ENCODE assay signal across 8 cellular contexts in genomic region chr6:109454483-109455160, GRCh38. TPM values are rescaled to one million over a fixed set of nuclear protein-coding genes. Genes with fewer than 3 reads are reported as not detected.
DNase-seq lines count a peak whose midpoint lies in the region; ATAC-seq and FAIRE-seq lines count a peak whose summit lies in the region.

No MANE protein-coding gene starts in this region.

- no peaks in the 10 kb centered on the region for H3K9me3 Mint-ChIP-seq in activated naive CD4-positive, alpha-beta T cell treated with anti-CD3 and anti-CD28 coated beads, Interleukin-2, amount 50 U/mL, for 72 hours

- peak; percentile 57 to 67 for DNase-seq in NCI-H524 (lab: John Stamatoyannopoulos, UW)
- DNase-seq in NCI-H524 treated with DMSO at 0.1 percent for 48 hours (lab: John Stamatoyannopoulos, UW), result no peak
- DNase-seq in SK-N-MC (ENCODE audit: low read depth, low spot score), result no peak
- DNase-seq in activated naive CD4-positive, alpha-beta T cell treated with anti-CD3 and anti-CD28 coated beads, Interleukin-2, amount 50 U/mL, for 72 hours (ENCODE audit: low spot score in 2 of 2), result peak; percentile 53 to 82
- peak; percentile 57 for DNase-seq in hepatic stellate cell (ENCODE audit: low spot score)
- DNase-seq in small intestine, result peak; percentile 66
- no peak for DNase-seq in HPDE6-E6E7 (ENCODE audit: extremely low spot score)

- peaks cover 0 to 6% of the 10 kb centered on the region in 2 donors for H3K36me3 Mint-ChIP-seq in activated naive CD4-positive, alpha-beta T cell treated with anti-CD3 and anti-CD28 coated beads, Interleukin-2, amount 50 U/mL, for 72 hours

- H3K27me3 ChIP-seq in small intestine (ENCODE audit: control insufficient read depth in 2 of 2, insufficient read depth in 2 of 2, low read length in 2 of 2), result no peaks in the 10 kb centered on the region

- peak overlapping the region; percentile 63 for H3K9ac ChIP-seq in SK-N-MC (ENCODE audit: insufficient read length)

- peaks cover 5% of the 10 kb centered on the region in 2 donors for H3K4me1 ChIP-seq in small intestine (ENCODE audit: control insufficient read depth in 2 of 2, insufficient read depth in 1 of 2, low read depth in 1 of 2, low read length in 1 of 2)

- H3K36me3 ChIP-seq in SK-N-MC (ENCODE audit: insufficient read depth, low read length) (no peaks in the 10 kb centered on the region), small intestine (ENCODE audit: control insufficient read depth in 2 of 2, insufficient read depth in 2 of 2, low read length in 2 of 2) (peaks cover 0 to 2% of the 10 kb centered on the region in 2 donors)

- H3K27ac Mint-ChIP-seq in activated naive CD4-positive, alpha-beta T cell treated with anti-CD3 and anti-CD28 coated beads, Interleukin-2, amount 50 U/mL, for 72 hours, result peak overlapping the region; percentile 88 to 98

- H3K4me3 ChIP-seq in SK-N-MC (peak overlapping the region; percentile 84), small intestine (ENCODE audit: low read depth in 1 of 2, low read length in 2 of 2) (peak overlapping the region; percentile 80 to 83)

- no peaks in the 10 kb centered on the region for H3K9me3 ChIP-seq in SK-N-MC (ENCODE audit: low read depth, low read length)
- no peaks in the 10 kb centered on the region for H3K9me3 ChIP-seq in small intestine (ENCODE audit: control insufficient read depth, low read depth)

- no peak for FAIRE-seq in small intestine (lab: Jason Lieb, UNC)

- ATAC-seq in HG03135 (IDR thresholded peaks at IDR 0.05; ENCODE audit: unreplicated experiment), result peak; percentile 15
- peak; percentile 30 to 57 for ATAC-seq in activated naive CD4-positive, alpha-beta T cell treated with anti-CD3 and anti-CD28 coated beads, Interleukin-2, amount 50 U/mL, for 72 hours

- 5 to 7% (median 5%) methylated on average over 28 to 30 of the region's 30 CpGs for WGBS in small intestine, 3 donors

- H3K27ac ChIP-seq in SK-N-MC (peak overlapping the region; percentile 57; the same call in 1 of the 2 replicates), small intestine (ENCODE audit: low read depth in 1 of 2, low read length in 1 of 2) (peak overlapping the region; percentile 86 to 90)

RNA-seq across cellular contexts. Expression of gene MICAL1, which starts 0.9 kb away (rescaled TPM):
- total RNA-seq in activated naive CD4-positive, alpha-beta T cell treated with anti-CD3 and anti-CD28 coated beads, Interleukin-2, amount 50 U/mL, for 72 hours, result 10 to 100 TPM; 32.9 to 45.7 TPM
- polyA plus RNA-seq in small intestine, result 100 to 1,000 TPM in 2 of 3 donors, 10 to 100 TPM in 1; 48.0 to 316 (median 202) TPM

RNA-seq across cellular contexts. Expression of gene SMPD2, which starts 14.1 kb away (rescaled TPM):
- total RNA-seq in activated naive CD4-positive, alpha-beta T cell treated with anti-CD3 and anti-CD28 coated beads, Interleukin-2, amount 50 U/mL, for 72 hours, result 1 to 10 TPM; 7.6 to 9.8 TPM
- 10 to 100 TPM; 14.3 to 19.5 (median 17.1) TPM for polyA plus RNA-seq in small intestine

RNA-seq across cellular contexts. Expression of gene PPIL6, which starts 14.2 kb away (rescaled TPM):
- not detected for total RNA-seq in activated naive CD4-positive, alpha-beta T cell treated with anti-CD3 and anti-CD28 coated beads, Interleukin-2, amount 50 U/mL, for 72 hours
- polyA plus RNA-seq in small intestine, result under 1 TPM in 2 of 3 donors, not detected in 1; 0.22 to 0.76 TPM

RNA-seq across cellular contexts. Expression of gene ZBTB24, which starts 28.4 kb away (rescaled TPM):
- total RNA-seq in activated naive CD4-positive, alpha-beta T cell treated with anti-CD3 and anti-CD28 coated beads, Interleukin-2, amount 50 U/mL, for 72 hours, result 10 to 100 TPM; 10.8 to 11.5 TPM
- 1 to 10 TPM; 1.8 to 3.9 (median 2.7) TPM for polyA plus RNA-seq in small intestine

Comparison
In these comparisons a context has a peak if more than half of its experiments do, and no peak if none do; other contexts are left out.
1. DNase-seq: peak in NCI-H524 (2 of 2), activated naive CD4-positive, alpha-beta T cell treated with anti-CD3 and anti-CD28 coated beads, Interleukin-2, amount 50 U/mL, for 72 hours (2 of 2), hepatic stellate cell (single experiment) and small intestine (single experiment); none in NCI-H524 treated with DMSO at 0.1 percent for 48 hours (single experiment), SK-N-MC (single experiment) and HPDE6-E6E7 (single experiment).